In genomic region chr6:160102956-160103824, GRCh38 we compare ENCODE assay signal across 8 cellular contexts. TPM values are rescaled to one million over a fixed set of nuclear protein-coding genes. Genes with fewer than 3 reads are reported as not detected.
A peak's percentile ranks its signal among the peaks of the same experiment; 100 is the strongest.
DNase-seq lines count a peak whose midpoint lies in the region; ATAC-seq and TF ChIP-seq lines count a peak whose summit lies in the region.

No MANE protein-coding gene starts in this region.

- peaks cover 31% of the 10 kb centered on the region for H3K36me3 ChIP-seq in WERI-Rb-1

- H3K4me3 ChIP-seq in WERI-Rb-1 (ENCODE audit: low read depth, low read length) = no peak overlapping the region

- H3K27ac ChIP-seq in WERI-Rb-1 = no peak overlapping the region

- DNase-seq in NCI-H524 (lab: John Stamatoyannopoulos, UW) (peak; percentile 10 to 45), NCI-H524 treated with DMSO at 0.1 percent for 48 hours (lab: John Stamatoyannopoulos, UW) (no peak), HT1080 (ENCODE audit: low read depth) (peak; percentile 36), WERI-Rb-1 (peak; percentile 24), iPS-NIHi7 (ENCODE audit: extremely low spot score) (peak; percentile 69)
- no peak for DNase-seq in stimulated activated naive CD4-positive, alpha-beta T cell treated with Interleukin-2 at 50 U/mL for 16 hours (lab: John Stamatoyannopoulos, UW)

- TF ChIP-seq CTCF in WERI-Rb-1 (IDR thresholded peaks at IDR 0.05; ENCODE audit: low read depth, low read length) = peak; percentile 55

- H3K9me3 ChIP-seq in WERI-Rb-1 (ENCODE audit: severe bottlenecking) = no peaks in the 10 kb centered on the region

- no peaks in the 10 kb centered on the region for H3K27me3 ChIP-seq in WERI-Rb-1 (ENCODE audit: insufficient read depth, low read depth, severe bottlenecking)

- no peak for ATAC-seq in GM21381 (IDR thresholded peaks at IDR 0.05; ENCODE audit: unreplicated experiment)
- ATAC-seq in HG02678 (IDR thresholded peaks at IDR 0.05; ENCODE audit: unreplicated experiment) = no peak

RNA-seq across cellular contexts. Expression of gene SLC22A1, which starts 18.4 kb away (rescaled TPM):
- total RNA-seq in HT1080 (2014; rRNA removed; shearing (Covaris generic)) = 1.1 and 2.7 TPM in 2 replicates
- 0.16 and 0.50 TPM in 2 replicates for polyA plus RNA-seq in HT1080 (2015; cell fraction: cytosol; rRNA removed)
- polyA plus RNA-seq in HT1080 (2015; cell fraction: nucleus; rRNA removed) = 0.10 and 0.70 TPM in 2 replicates

Comparison
In these comparisons a context has a peak if more than half of its experiments do, and no peak if none do; other contexts are left out.
1. DNase-seq: peak in NCI-H524 (2 of 2), HT1080 (single experiment), WERI-Rb-1 (single experiment) and iPS-NIHi7 (single experiment); none in NCI-H524 treated with DMSO at 0.1 percent for 48 hours (single experiment) and stimulated activated naive CD4-positive, alpha-beta T cell treated with Interleukin-2 at 50 U/mL for 16 hours (single experiment).